In the genomic region with DNA sequence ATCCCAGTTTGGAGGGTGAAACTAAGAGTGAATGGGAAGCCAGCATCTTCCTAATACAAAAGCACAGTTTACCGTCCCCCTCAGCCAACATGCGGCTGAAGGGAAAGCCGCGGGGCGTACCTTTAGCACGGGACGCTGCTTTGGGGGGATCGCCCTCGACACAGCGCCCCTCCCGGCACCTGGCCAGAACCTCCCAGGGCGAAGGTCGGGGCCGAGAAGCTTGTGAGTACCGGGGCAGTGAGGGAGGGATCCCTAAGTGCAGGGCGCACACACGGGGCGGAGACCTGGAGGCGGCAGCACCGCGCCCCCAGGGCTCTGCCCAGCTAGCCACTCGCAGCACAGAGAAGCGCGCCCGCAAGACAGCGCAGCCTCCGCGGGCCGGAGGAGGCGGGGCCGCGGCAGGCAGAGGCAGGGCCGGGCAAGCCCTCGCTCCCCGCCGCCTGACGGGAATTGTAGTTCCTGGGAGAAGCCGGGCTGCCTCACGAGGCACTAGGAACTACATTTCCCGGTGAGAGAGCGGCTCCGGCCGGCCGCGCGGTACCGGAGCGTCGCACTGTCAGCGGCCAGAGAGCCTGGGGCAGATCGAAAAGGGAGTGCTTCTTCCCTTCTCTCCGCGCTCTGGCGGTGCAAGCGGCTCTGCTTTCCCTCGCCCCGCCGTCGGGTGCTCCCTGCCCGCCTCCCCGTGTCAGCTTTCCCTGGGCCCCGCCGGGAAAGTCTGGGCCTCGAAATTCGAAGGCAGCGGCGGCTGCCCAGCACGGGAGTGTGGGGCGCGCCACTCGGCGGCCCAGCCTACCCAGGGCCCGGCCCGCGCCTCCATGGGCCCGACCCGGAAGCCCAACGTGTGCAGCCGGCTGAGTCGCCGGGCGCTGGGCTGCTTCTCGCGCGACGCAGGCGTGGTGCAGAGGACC, we compare ENCODE assay signal across 8 cellular contexts. TPM values are rescaled to one million over a fixed set of nuclear protein-coding genes. Genes with fewer than 3 reads are reported as not detected.
DNase-seq lines count a peak whose midpoint lies in the region; FAIRE-seq and TF ChIP-seq lines count a peak whose summit lies in the region.

A gene with protein sequence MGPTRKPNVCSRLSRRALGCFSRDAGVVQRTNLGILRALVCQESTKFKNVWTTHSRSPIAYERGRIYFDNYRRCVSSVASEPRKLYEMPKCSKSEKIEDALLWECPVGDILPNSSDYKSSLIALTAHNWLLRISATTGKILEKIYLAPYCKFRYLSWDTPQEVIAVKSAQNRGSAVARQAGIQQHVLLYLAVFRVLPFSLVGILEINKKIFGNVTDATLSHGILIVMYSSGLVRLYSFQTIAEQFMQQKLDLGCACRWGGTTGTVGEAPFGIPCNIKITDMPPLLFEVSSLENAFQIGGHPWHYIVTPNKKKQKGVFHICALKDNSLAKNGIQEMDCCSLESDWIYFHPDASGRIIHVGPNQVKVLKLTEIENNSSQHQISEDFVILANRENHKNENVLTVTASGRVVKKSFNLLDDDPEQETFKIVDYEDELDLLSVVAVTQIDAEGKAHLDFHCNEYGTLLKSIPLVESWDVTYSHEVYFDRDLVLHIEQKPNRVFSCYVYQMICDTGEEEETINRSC (plus strand): TSS at position 464 of the 908 bp plus-strand sequence. CDS start 352 bp downstream, at position 816.
A gene with protein sequence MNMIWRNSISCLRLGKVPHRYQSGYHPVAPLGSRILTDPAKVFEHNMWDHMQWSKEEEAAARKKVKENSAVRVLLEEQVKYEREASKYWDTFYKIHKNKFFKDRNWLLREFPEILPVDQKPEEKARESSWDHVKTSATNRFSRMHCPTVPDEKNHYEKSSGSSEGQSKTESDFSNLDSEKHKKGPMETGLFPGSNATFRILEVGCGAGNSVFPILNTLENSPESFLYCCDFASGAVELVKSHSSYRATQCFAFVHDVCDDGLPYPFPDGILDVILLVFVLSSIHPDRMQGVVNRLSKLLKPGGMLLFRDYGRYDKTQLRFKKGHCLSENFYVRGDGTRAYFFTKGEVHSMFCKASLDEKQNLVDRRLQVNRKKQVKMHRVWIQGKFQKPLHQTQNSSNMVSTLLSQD (minus strand): TSS at position 228 of the 908 bp plus-strand sequence. CDS start 41,805 bp downstream, outside the sequence.

- WGBS in stomach, 5 donors, result 0 to 2% (median 1%) methylated on average over 28 to 87 of the region's 87 CpGs

- H3K9me3 ChIP-seq in neural cell (ENCODE audit: low read length) (no peaks in the 10 kb centered on the region), stomach (peaks cover 0 to 7% (median 0%) of the 10 kb centered on the region in 4 donors)

- H3K27me3 ChIP-seq in neural cell (ENCODE audit: insufficient read depth, low read depth, low read length), result no peaks in the 10 kb centered on the region
- H3K27me3 ChIP-seq in stomach, result no peaks in the 10 kb centered on the region

- H3K36me3 ChIP-seq in neural cell (ENCODE audit: insufficient read depth, low read length) (no peaks in the 10 kb centered on the region), stomach (peaks cover 0 to 27% (median 21%) of the 10 kb centered on the region in 4 donors)

- H3K79me2 ChIP-seq in neural cell (replicated peaks; ENCODE audit: insufficient read depth, low read length), result peaks cover 18% of the 10 kb centered on the region

- peak within 1 kb of the TSS; percentile 97 for H3K4me2 ChIP-seq in neural cell (ENCODE audit: low read length)

- DNase-seq in G401 (ENCODE audit: low spot score) (peak; percentile 97), H54 (ENCODE audit: insufficient read length, low spot score) (peak; percentile 86), LoVo (ENCODE audit: low spot score) (peak; percentile 98), SHP77 (lab: John Stamatoyannopoulos, UW) (peak; percentile 80 to 83), fibroblast of the conjunctiva (ENCODE audit: low read depth) (peak; percentile 93), stomach (peak; percentile 96)
- DNase-seq in activated effector memory CD4-positive, alpha-beta T cell treated with anti-CD3 and anti-CD28 coated beads, Interleukin-2, amount 50 U/mL, for 16 hours, result peak; percentile 98

- peak; percentile 77 for TF ChIP-seq CTCF in neural cell (IDR thresholded peaks at IDR 0.05; ENCODE audit: poor library complexity, severe bottlenecking)
- TF ChIP-seq CTCF in stomach (IDR thresholded peaks at IDR 0.05), result peak in 1 of 7 experiments; percentile 37

- H3F3A ChIP-seq in neural cell (ENCODE audit: insufficient read depth, low read length, poor library complexity, severe bottlenecking), result no peaks in the 10 kb centered on the region

- H3K4me3 ChIP-seq in neural cell (ENCODE audit: low read length) (peak within 1 kb of the TSS; percentile 95), stomach (peak within 1 kb of the TSS; percentile 81 to 86 (median 84))

- TF ChIP-seq RAD21 in neural cell (conservative IDR thresholded peaks at IDR 0.05), result peak; percentile 63

- TF ChIP-seq POLR2A in H54 (IDR thresholded peaks at IDR 0.05; ENCODE audit: low read depth, low read length) (peak; percentile 54), stomach (IDR thresholded peaks at IDR 0.05) (peak in 1 of 4 donors; percentile 84)

- in situ Hi-C loops in G401 (cut with HindIII; ENCODE audit: low sequenced_read_pairs), result no loop called here

- peaks cover 19 to 38% (median 27%) of the 10 kb centered on the region in 4 donors for H3K4me1 ChIP-seq in stomach

- peak within 1 kb of the TSS; percentile 84 for H3K27ac ChIP-seq in neural cell (ENCODE audit: low read length)
- H3K27ac ChIP-seq in stomach, result peak within 1 kb of the TSS; percentile 97 to 99 (median 98)

- H4K20me1 ChIP-seq in neural cell (ENCODE audit: insufficient read depth), result no peaks in the 10 kb centered on the region

- H3K9ac ChIP-seq in neural cell (ENCODE audit: low read length), result peak within 1 kb of the TSS; percentile 84

- TF ChIP-seq EP300 in neural cell (conservative IDR thresholded peaks at IDR 0.05; ENCODE audit: poor library complexity, severe bottlenecking), result no peak
- no peak for TF ChIP-seq EP300 in stomach (IDR thresholded peaks at IDR 0.05)

- H3K9me2 ChIP-seq in neural cell (ENCODE audit: insufficient read depth, low read length), result no peaks in the 10 kb centered on the region

- peak within 1 kb of the TSS; percentile 93 for H2AFZ ChIP-seq in neural cell (ENCODE audit: low read depth, low read length)

- intact Hi-C loops in stomach (cut with DNase I; ENCODE audit: low total_unique reads), result no loop called here

- FAIRE-seq in H54 (lab: Jason Lieb, UNC), result peak; percentile 93

TF ChIP-seq in neural cell, 6 proteins besides CTCF, POLR2A, EP300 and RAD21:
- no peak for TF ChIP-seq EZH2 (IDR thresholded peaks at IDR 0.05; ENCODE audit: borderline replicate concordance, insufficient read depth, low read length, poor library complexity, severe bottlenecking)
- peak; percentile 61 for TF ChIP-seq POLR2AphosphoS5 (IDR thresholded peaks at IDR 0.05)
- TF ChIP-seq REST (IDR thresholded peaks at IDR 0.05; ENCODE audit: borderline replicate concordance), result peak; percentile 43
- peak; percentile 66 for TF ChIP-seq SMC3 (conservative IDR thresholded peaks at IDR 0.05; ENCODE audit: poor library complexity)
- peak; percentile 93 for TF ChIP-seq MXI1 (conservative IDR thresholded peaks at IDR 0.05; ENCODE audit: poor library complexity, severe bottlenecking)
- TF ChIP-seq TAF1 (IDR thresholded peaks at IDR 0.05; ENCODE audit: low read depth), result no peak

RNA-seq across cellular contexts. Expression of the first gene that starts in this region (rescaled TPM):
- 13.9 and 14.0 TPM in 2 replicates for total RNA-seq in G401 (2014; rRNA removed; shearing (Covaris generic))
- polyA plus RNA-seq in neural cell (17.5 and 20.3 TPM in 2 replicates), stomach (1 to 10 TPM; 3.3 to 5.7 (median 4.5) TPM)
- 53.1 and 57.6 TPM in 2 replicates for polyA minus RNA-seq in neural cell
- total RNA-seq in stomach, result 10 to 100 TPM in 4 of 5 donors, 1 to 10 TPM in 1; 1.2 to 33.9 (median 28.6) TPM

RNA-seq across cellular contexts. Expression of the second gene that starts in this region (rescaled TPM):
- 58.3 and 86.2 TPM in 2 replicates for total RNA-seq in G401 (2014; rRNA removed; shearing (Covaris generic))
- 5.3 and 13.7 TPM in 2 replicates for polyA plus RNA-seq in neural cell
- polyA minus RNA-seq in neural cell, result 14.9 and 28.5 TPM in 2 replicates
- total RNA-seq in stomach, result 10 to 100 TPM in 3 of 5 donors, 1 to 10 TPM in 2; 5.8 to 42.9 (median 21.9) TPM
- 1 to 10 TPM; 3.6 to 7.0 (median 6.2) TPM for polyA plus RNA-seq in stomach

Comparison
In these comparisons a context has a peak if more than half of its experiments do, and no peak if none do; other contexts are left out.
1. Peak in every context shown above with its lines: DNase-seq, H3K4me3 ChIP-seq and H3K27ac ChIP-seq.